1 cellular context compared by ENCODE assay signal in genomic region chrX:10902001-10902400, GRCh38.
TF ChIP-seq lines count a peak whose summit lies in the region.

No MANE protein-coding gene starts in this region.

TF ChIP-seq in SK-N-SH, 30 proteins besides CTCF, POLR2A, EP300 and RAD21 (continued from another document):
- TF ChIP-seq, protein P1, sequence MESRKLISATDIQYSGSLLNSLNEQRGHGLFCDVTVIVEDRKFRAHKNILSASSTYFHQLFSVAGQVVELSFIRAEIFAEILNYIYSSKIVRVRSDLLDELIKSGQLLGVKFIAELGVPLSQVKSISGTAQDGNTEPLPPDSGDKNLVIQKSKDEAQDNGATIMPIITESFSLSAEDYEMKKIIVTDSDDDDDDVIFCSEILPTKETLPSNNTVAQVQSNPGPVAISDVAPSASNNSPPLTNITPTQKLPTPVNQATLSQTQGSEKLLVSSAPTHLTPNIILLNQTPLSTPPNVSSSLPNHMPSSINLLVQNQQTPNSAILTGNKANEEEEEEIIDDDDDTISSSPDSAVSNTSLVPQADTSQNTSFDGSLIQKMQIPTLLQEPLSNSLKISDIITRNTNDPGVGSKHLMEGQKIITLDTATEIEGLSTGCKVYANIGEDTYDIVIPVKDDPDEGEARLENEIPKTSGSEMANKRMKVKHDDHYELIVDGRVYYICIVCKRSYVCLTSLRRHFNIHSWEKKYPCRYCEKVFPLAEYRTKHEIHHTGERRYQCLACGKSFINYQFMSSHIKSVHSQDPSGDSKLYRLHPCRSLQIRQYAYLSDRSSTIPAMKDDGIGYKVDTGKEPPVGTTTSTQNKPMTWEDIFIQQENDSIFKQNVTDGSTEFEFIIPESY (IDR thresholded peaks at IDR 0.05; ENCODE audit: borderline replicate concordance, low read depth): no peak
TF ChIP-seq in SK-N-SH: peak in this region for 1.
